Comparison of ENCODE assay signal across 8 cellular contexts in the genomic region with DNA sequence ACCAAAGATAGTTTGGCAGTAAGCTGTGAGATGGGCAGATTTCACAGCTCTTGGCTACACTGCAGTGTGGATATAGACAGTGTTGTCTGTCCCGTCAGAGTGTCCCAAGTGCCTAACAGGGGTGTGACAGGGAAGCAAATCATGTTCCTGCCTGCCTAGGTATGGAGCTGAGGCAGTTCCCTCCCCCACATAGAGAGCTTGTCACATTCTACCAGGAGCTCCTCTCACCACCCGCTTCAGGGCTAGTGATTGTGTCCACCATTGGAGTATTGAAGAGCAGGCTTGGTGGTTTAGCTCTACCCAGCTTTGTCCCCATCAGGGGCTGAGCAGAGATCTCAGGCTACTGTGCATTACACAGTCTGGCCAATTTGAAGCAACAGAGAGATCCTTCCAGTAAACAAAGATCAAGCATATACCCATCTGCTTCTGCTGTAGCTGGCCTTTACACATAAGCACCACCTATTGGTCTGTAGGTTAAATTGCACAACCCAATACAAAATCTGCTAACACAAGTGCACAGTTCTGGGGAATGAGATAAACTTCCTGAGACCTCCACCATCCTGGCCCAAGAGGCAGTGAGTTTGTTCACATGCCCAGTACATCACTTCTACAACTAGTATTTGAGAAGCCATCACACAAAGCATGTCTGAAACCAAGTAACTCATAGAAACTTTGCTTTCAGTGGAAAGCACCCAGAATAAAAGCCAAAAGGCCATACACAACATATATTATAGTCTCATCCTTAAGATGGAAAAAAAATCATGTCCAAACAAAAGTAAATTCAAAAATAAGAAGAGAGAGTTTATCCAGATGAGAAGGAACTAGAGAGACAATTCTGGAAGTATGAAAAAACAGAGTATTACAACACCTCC.
DNase-seq lines count a peak whose midpoint lies in the region; ATAC-seq and TF ChIP-seq lines count a peak whose summit lies in the region.

No MANE protein-coding gene starts in this region.

- ATAC-seq in GM18505 (IDR thresholded peaks at IDR 0.05; ENCODE audit: unreplicated experiment) = peak; percentile 64
- peak; percentile 60 for ATAC-seq in HG03520 (IDR thresholded peaks at IDR 0.05; ENCODE audit: unreplicated experiment)
- peak; percentile 97 for ATAC-seq in SK-N-SH treated with all-trans-retinoic acid at 6 μM for 48 hours
- no peak for ATAC-seq in HG03025 (IDR thresholded peaks at IDR 0.05; ENCODE audit: low FRiP score, unreplicated experiment)

- H3K27ac ChIP-seq in C4-2B (no peak overlapping the region), thyroid gland (no peak overlapping the region)

- intact Hi-C loops in thyroid gland (cut with DNase I) = no loop called here

- no peaks in the 10 kb centered on the region for H3K36me3 ChIP-seq in thyroid gland

- TF ChIP-seq POLR2A in GM18505 (IDR thresholded peaks at IDR 0.05; ENCODE audit: borderline replicate concordance, extremely low read depth, insufficient read depth, insufficient read length) = peak; percentile 14
- no peak for TF ChIP-seq POLR2A in thyroid gland (IDR thresholded peaks at IDR 0.05)

- WGBS in thyroid gland, 2 donors = 90 to 100% methylated on average over 2 of the region's 2 CpGs

- H3K4me3 ChIP-seq in thyroid gland (replicated peaks in 1 of 3) = no peak overlapping the region

- DNase-seq in globus pallidus (ENCODE audit: low spot score) (peak; percentile 16), thyroid gland (no peak), amygdala (lab: John Stamatoyannopoulos, UW) (no peak)

- H3K4me1 ChIP-seq in thyroid gland = no peaks in the 10 kb centered on the region

- TF ChIP-seq CTCF in C4-2B (conservative IDR thresholded peaks at IDR 0.05) = peak; percentile 88
- TF ChIP-seq CTCF in thyroid gland (IDR thresholded peaks at IDR 0.05) = peak in 4 of 6 experiments; percentile 24 to 47 (median 41)

- H3K9me3 ChIP-seq in thyroid gland = no peaks in the 10 kb centered on the region

- no peaks in the 10 kb centered on the region for H3K27me3 ChIP-seq in thyroid gland

TF ChIP-seq in SK-N-SH treated with all-trans-retinoic acid at 6 μM for 48 hours, 23 proteins besides CTCF, POLR2A, EP300 and RAD21:
- TF ChIP-seq, protein P1, sequence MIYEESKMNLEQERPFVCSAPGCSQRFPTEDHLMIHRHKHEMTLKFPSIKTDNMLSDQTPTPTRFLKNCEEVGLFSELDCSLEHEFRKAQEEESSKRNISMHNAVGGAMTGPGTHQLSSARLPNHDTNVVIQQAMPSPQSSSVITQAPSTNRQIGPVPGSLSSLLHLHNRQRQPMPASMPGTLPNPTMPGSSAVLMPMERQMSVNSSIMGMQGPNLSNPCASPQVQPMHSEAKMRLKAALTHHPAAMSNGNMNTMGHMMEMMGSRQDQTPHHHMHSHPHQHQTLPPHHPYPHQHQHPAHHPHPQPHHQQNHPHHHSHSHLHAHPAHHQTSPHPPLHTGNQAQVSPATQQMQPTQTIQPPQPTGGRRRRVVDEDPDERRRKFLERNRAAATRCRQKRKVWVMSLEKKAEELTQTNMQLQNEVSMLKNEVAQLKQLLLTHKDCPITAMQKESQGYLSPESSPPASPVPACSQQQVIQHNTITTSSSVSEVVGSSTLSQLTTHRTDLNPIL (CRISPR knock-in tag; IDR thresholded peaks at IDR 0.05; ENCODE audit: low read depth) = no peak
- TF ChIP-seq TCF4 (CRISPR knock-in tag; IDR thresholded peaks at IDR 0.05; ENCODE audit: borderline replicate concordance) (no peak), ZC3H10 (CRISPR knock-in tag; IDR thresholded peaks at IDR 0.05) (no peak)
